In genomic region chr15:41919201-41919820, GRCh38 we compare ENCODE assay signal across 15 cellular contexts. TPM values are rescaled to one million over a fixed set of nuclear protein-coding genes. Genes with fewer than 3 reads are reported as not detected.
DNase-seq lines count a peak whose midpoint lies in the region; ATAC-seq and TF ChIP-seq lines count a peak whose summit lies in the region.
"Had no signal": no experiment of that assay in that cellular context is flagged by ENCODE, and none has a peak within 500 bp of the region (broad histone marks: within the 10 kb centered on the region; RNA-seq: fewer than 3 reads in every experiment).

No MANE protein-coding gene starts in this region.

- H2AK5ac ChIP-seq in mesenchymal stem cell (ENCODE audit: low read length, severe bottlenecking) = peak overlapping the region; percentile 12

- no peak overlapping the region for H3K14ac ChIP-seq in mesenchymal stem cell (ENCODE audit: low read length in 2 of 2)

- DNase-seq in activated CD4-positive, alpha-beta T cell treated with anti-CD3 and anti-CD28 coated beads, Interleukin-2, amount 10 ng/mL, durations not matched to agents 24 days and 14 days = no peak
- no peak for DNase-seq in activated CD4-positive, alpha-beta T cell treated with anti-CD3 and anti-CD28 coated beads for 1 hour
- peak; percentile 52 for DNase-seq in mesenchymal stem cell
- no peak for DNase-seq in type B pancreatic cell (ENCODE audit: extremely low spot score, unreplicated experiment)
- DNase-seq in OCI-M2 (lab: John Stamatoyannopoulos, UW; ENCODE audit: unreplicated experiment) = no peak
- DNase-seq in effector memory CD8-positive, alpha-beta T cell = no peak
- no peak for DNase-seq in NCI-H2227 treated with DMSO at 0.1 percent for 48 hours (lab: John Stamatoyannopoulos, UW)
- DNase-seq: activated CD8-positive, alpha-beta T cell treated with anti-CD3 and anti-CD28 coated beads for 36 hours; amygdala; CD8-positive, alpha-beta T cell; hypothalamus; NCI-H446 treated with DMSO at 0.1 percent for 48 hours had no signal

- no peaks in the 10 kb centered on the region for H3K27me3 ChIP-seq in mesenchymal stem cell (ENCODE audit: control insufficient read depth in 1 of 2, insufficient read depth in 1 of 2, low read length in 2 of 2)

- H3K4me1 ChIP-seq in mesenchymal stem cell (ENCODE audit: control insufficient read depth, insufficient read depth, low read depth, low read length) = peaks cover 42% of the 10 kb centered on the region
- H3K4me1 ChIP-seq: prostate gland had no signal

- H3K23ac ChIP-seq in mesenchymal stem cell (ENCODE audit: low read length in 2 of 2) = no peak overlapping the region

- no peak for ATAC-seq in effector memory CD8-positive, alpha-beta T cell (replicated peaks)
- ATAC-seq: activated CD8-positive, alpha-beta T cell treated with anti-CD3 and anti-CD28 coated beads for 36 hours; CD8-positive, alpha-beta T cell; esophagus mucosa had no signal

- peak overlapping the region; percentile 59 for H3K27ac ChIP-seq in mesenchymal stem cell (ENCODE audit: low read length, poor library complexity, severe bottlenecking)
- H3K27ac ChIP-seq: prostate gland had no signal

- H3K4me2 ChIP-seq in mesenchymal stem cell (ENCODE audit: low read length, poor library complexity, severe bottlenecking) = no peak overlapping the region

- intact Hi-C loops in activated CD4-positive, alpha-beta T cell treated with anti-CD3 and anti-CD28 coated beads, Interleukin-2, amount 10 ng/mL, durations not matched to agents 24 days and 14 days (cut with micrococcal nuclease) = no loop called here
- intact Hi-C loops in dendritic cell treated with granulocyte-macrophage colony-stimulating factor and Interleukin-4, amounts not matched to agents 40 ng/mL and 50 ng/mL, for 4 days (cut with micrococcal nuclease) = loop anchor here (5.0 kb wide), 1 partner anchor 48 kb away; no protein-coding TSS in a partner anchor

- H2BK15ac ChIP-seq in mesenchymal stem cell (ENCODE audit: low read depth, poor library complexity, severe bottlenecking) = peak overlapping the region; percentile 96

- peaks cover 30 to 51% of the 10 kb centered on the region in 2 experiments for H3K36me3 ChIP-seq in mesenchymal stem cell (ENCODE audit: control insufficient read depth in 1 of 2, insufficient read depth in 2 of 2, low read depth in 1 of 2, low read length in 2 of 2)
- H3K36me3 ChIP-seq: prostate gland had no signal

- peak overlapping the region in 1 of 2 experiments; percentile 70 for H3K4ac ChIP-seq in mesenchymal stem cell (ENCODE audit: low read depth in 1 of 2, low read length in 2 of 2)

- no peaks in the 10 kb centered on the region for H3K9me3 ChIP-seq in mesenchymal stem cell (ENCODE audit: control insufficient read depth, low read length)
- H3K9me3 ChIP-seq: prostate gland had no signal

- H2BK5ac ChIP-seq in mesenchymal stem cell (ENCODE audit: low read depth, low read length, poor library complexity, severe bottlenecking) = no peak overlapping the region

- H3K18ac ChIP-seq in mesenchymal stem cell (ENCODE audit: low read depth in 1 of 2, low read length in 2 of 2) = peak overlapping the region; percentile 6 to 44

- H2BK12ac ChIP-seq in mesenchymal stem cell (ENCODE audit: low read length in 2 of 2) = peak overlapping the region; percentile 27 to 33

- H3K36me3 Mint-ChIP-seq in activated CD4-positive, alpha-beta T cell treated with anti-CD3 and anti-CD28 coated beads, Interleukin-2, amount 10 ng/mL, durations not matched to agents 24 days and 14 days (ENCODE audit: low read depth) = peaks cover 35% of the 10 kb centered on the region
- H3K36me3 Mint-ChIP-seq in dendritic cell treated with granulocyte-macrophage colony-stimulating factor and Interleukin-4, amounts not matched to agents 40 ng/mL and 50 ng/mL, for 4 days (ENCODE audit: low read depth) = peaks cover 96% of the 10 kb centered on the region
- peaks cover 19% of the 10 kb centered on the region for H3K36me3 Mint-ChIP-seq in type B pancreatic cell
- peaks cover 46% of the 10 kb centered on the region for H3K36me3 Mint-ChIP-seq in effector memory CD8-positive, alpha-beta T cell (ENCODE audit: insufficient read depth)

- peaks cover 12% of the 10 kb centered on the region for H3K79me1 ChIP-seq in mesenchymal stem cell (replicated peaks; ENCODE audit: low read length, poor library complexity, severe bottlenecking)

- no peak overlapping the region for H3K4me3 Mint-ChIP-seq in activated CD4-positive, alpha-beta T cell treated with anti-CD3 and anti-CD28 coated beads, Interleukin-2, amount 10 ng/mL, durations not matched to agents 24 days and 14 days
- H3K4me3 Mint-ChIP-seq in dendritic cell treated with granulocyte-macrophage colony-stimulating factor and Interleukin-4, amounts not matched to agents 40 ng/mL and 50 ng/mL, for 4 days = no peak overlapping the region
- peak overlapping the region; percentile 45 for H3K4me3 Mint-ChIP-seq in type B pancreatic cell
- H3K4me3 Mint-ChIP-seq in effector memory CD8-positive, alpha-beta T cell = no peak overlapping the region
- H3K4me3 Mint-ChIP-seq: activated CD8-positive, alpha-beta T cell treated with anti-CD3 and anti-CD28 coated beads for 36 hours; CD8-positive, alpha-beta T cell had no signal

- H3K9ac ChIP-seq in mesenchymal stem cell (ENCODE audit: low read length) = no peak overlapping the region

- H2BK120ac ChIP-seq in mesenchymal stem cell (ENCODE audit: low read depth, low read length) = no peak overlapping the region

- no peak overlapping the region for H3K4me3 ChIP-seq in mesenchymal stem cell (ENCODE audit: insufficient read depth in 1 of 2, low read depth in 1 of 2, low read length in 2 of 2)
- H3K4me3 ChIP-seq: prostate gland had no signal

- H3K9me3 Mint-ChIP-seq in activated CD4-positive, alpha-beta T cell treated with anti-CD3 and anti-CD28 coated beads, Interleukin-2, amount 10 ng/mL, durations not matched to agents 24 days and 14 days = no peaks in the 10 kb centered on the region
- no peaks in the 10 kb centered on the region for H3K9me3 Mint-ChIP-seq in dendritic cell treated with granulocyte-macrophage colony-stimulating factor and Interleukin-4, amounts not matched to agents 40 ng/mL and 50 ng/mL, for 4 days
- H3K9me3 Mint-ChIP-seq in type B pancreatic cell = no peaks in the 10 kb centered on the region
- H3K9me3 Mint-ChIP-seq in effector memory CD8-positive, alpha-beta T cell = no peaks in the 10 kb centered on the region
- H3K9me3 Mint-ChIP-seq: activated CD8-positive, alpha-beta T cell treated with anti-CD3 and anti-CD28 coated beads for 36 hours; CD8-positive, alpha-beta T cell had no signal

- peak overlapping the region; percentile 28 for H3K27ac Mint-ChIP-seq in activated CD4-positive, alpha-beta T cell treated with anti-CD3 and anti-CD28 coated beads, Interleukin-2, amount 10 ng/mL, durations not matched to agents 24 days and 14 days
- H3K27ac Mint-ChIP-seq in dendritic cell treated with granulocyte-macrophage colony-stimulating factor and Interleukin-4, amounts not matched to agents 40 ng/mL and 50 ng/mL, for 4 days = peak overlapping the region; percentile 94
- peak overlapping the region; percentile 58 for H3K27ac Mint-ChIP-seq in type B pancreatic cell
- H3K27ac Mint-ChIP-seq in effector memory CD8-positive, alpha-beta T cell = peak overlapping the region in 1 of 2 donors; percentile 77
- H3K27ac Mint-ChIP-seq: activated CD8-positive, alpha-beta T cell treated with anti-CD3 and anti-CD28 coated beads for 36 hours; CD8-positive, alpha-beta T cell had no signal

- no peaks in the 10 kb centered on the region for H3K27me3 Mint-ChIP-seq in activated CD4-positive, alpha-beta T cell treated with anti-CD3 and anti-CD28 coated beads, Interleukin-2, amount 10 ng/mL, durations not matched to agents 24 days and 14 days
- no peaks in the 10 kb centered on the region for H3K27me3 Mint-ChIP-seq in dendritic cell treated with granulocyte-macrophage colony-stimulating factor and Interleukin-4, amounts not matched to agents 40 ng/mL and 50 ng/mL, for 4 days
- no peaks in the 10 kb centered on the region for H3K27me3 Mint-ChIP-seq in type B pancreatic cell
- no peaks in the 10 kb centered on the region for H3K27me3 Mint-ChIP-seq in effector memory CD8-positive, alpha-beta T cell
- H3K27me3 Mint-ChIP-seq: activated CD8-positive, alpha-beta T cell treated with anti-CD3 and anti-CD28 coated beads for 36 hours had no signal

- peaks cover 35% of the 10 kb centered on the region for H3K4me1 Mint-ChIP-seq in activated CD4-positive, alpha-beta T cell treated with anti-CD3 and anti-CD28 coated beads, Interleukin-2, amount 10 ng/mL, durations not matched to agents 24 days and 14 days
- H3K4me1 Mint-ChIP-seq in dendritic cell treated with granulocyte-macrophage colony-stimulating factor and Interleukin-4, amounts not matched to agents 40 ng/mL and 50 ng/mL, for 4 days (ENCODE audit: low read depth) = peaks cover 95% of the 10 kb centered on the region
- peaks cover 46% of the 10 kb centered on the region for H3K4me1 Mint-ChIP-seq in type B pancreatic cell (ENCODE audit: unreplicated experiment)
- peaks cover 0 to 2% of the 10 kb centered on the region in 2 donors for H3K4me1 Mint-ChIP-seq in effector memory CD8-positive, alpha-beta T cell (ENCODE audit: low read depth in 2 of 2)

- H2AFZ ChIP-seq in mesenchymal stem cell (ENCODE audit: low read depth, low read length) = no peak overlapping the region

- no peak for TF ChIP-seq CTCF in type B pancreatic cell (conservative IDR thresholded peaks at IDR 0.05)

- peak overlapping the region; percentile 30 for H4K91ac ChIP-seq in mesenchymal stem cell (ENCODE audit: low read length)

- no peak overlapping the region for H4K8ac ChIP-seq in mesenchymal stem cell (ENCODE audit: low read length)

- 90% methylated on average over 30 of the region's 30 CpGs for WGBS in mesenchymal stem cell

RNA-seq across cellular contexts. Expression of gene SPTBN5, which starts 25.5 kb away (rescaled TPM):
- 0.64 and 0.65 TPM in 2 replicates for total RNA-seq in activated CD4-positive, alpha-beta T cell treated with anti-CD3 and anti-CD28 coated beads, Interleukin-2, amount 10 ng/mL, durations not matched to agents 24 days and 14 days
- 0.32 TPM for polyA plus RNA-seq in mesenchymal stem cell (2013, experiment 1 of 2)
- polyA plus RNA-seq in mesenchymal stem cell (2013, experiment 2 of 2) = 0.29 TPM
- 3.1 and 4.2 TPM in 2 replicates for total RNA-seq in type B pancreatic cell (ENCODE audit: low replicate concordance)

RNA-seq across cellular contexts. Expression of gene EHD4, which starts 53.0 kb away (rescaled TPM):
- total RNA-seq in activated CD4-positive, alpha-beta T cell treated with anti-CD3 and anti-CD28 coated beads, Interleukin-2, amount 10 ng/mL, durations not matched to agents 24 days and 14 days = 28.4 and 28.9 TPM in 2 replicates
- 16.3 TPM for polyA plus RNA-seq in mesenchymal stem cell (2013, experiment 1 of 2)
- 16.0 TPM for polyA plus RNA-seq in mesenchymal stem cell (2013, experiment 2 of 2)
- 18.8 and 25.2 TPM in 2 replicates for total RNA-seq in type B pancreatic cell (ENCODE audit: low replicate concordance)
